In the genomic region with DNA sequence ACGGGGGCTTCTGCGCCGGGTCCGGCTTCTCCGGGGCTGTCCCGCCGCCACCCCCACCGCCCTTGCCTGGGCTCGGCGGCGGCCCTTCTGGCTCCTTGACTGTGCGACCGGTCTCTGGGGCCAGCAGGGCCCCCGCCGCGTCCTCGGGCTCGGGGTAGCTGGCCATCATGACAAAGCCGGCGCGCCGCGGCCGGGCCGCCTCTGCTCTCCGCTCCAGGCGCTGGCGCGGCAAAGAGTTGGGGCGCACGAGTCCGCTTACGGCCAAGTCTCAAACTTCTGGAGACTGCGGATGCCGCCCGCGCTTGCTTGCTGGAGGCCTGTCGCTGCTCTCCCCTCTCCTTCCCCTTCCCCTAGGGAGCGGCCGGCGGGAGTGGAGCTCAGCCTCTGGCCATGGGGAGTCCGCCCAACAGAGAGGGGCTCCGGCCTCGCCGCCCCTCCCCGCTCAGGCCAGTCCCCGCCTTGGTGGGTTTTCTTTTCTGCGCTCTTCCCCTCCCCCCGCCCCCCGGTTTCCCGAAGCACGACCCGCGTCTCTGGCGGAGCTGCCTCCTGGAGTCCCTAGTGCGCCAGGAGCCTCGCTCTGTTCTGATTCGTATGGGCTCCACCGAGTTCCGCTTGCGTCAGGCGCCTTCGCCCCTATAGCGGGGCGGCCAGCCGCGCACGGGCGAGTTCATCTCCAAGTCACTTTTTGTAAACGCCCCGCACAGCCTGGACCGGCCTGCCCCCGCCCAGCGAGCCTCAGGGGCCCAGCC, we compare ENCODE assay signal across 1 cellular context.
TF ChIP-seq lines count a peak whose summit lies in the region.

A gene (minus strand): TSS at position 584 of the 749 bp plus-strand sequence. CDS start 415 bp downstream, at position 169.
A gene (plus strand): TSS at position 664 of the 749 bp plus-strand sequence. CDS start 148 bp downstream, outside the sequence.

TF ChIP-seq in K562, 482 proteins besides CTCF, POLR2A, EP300 and RAD21 (continues in another document):
- TF ChIP-seq NFIX (CRISPR knock-in tag; IDR thresholded peaks at IDR 0.05; ENCODE audit: low read depth) (no peak), SAP30 (IDR thresholded peaks at IDR 0.05; ENCODE audit: borderline replicate concordance, insufficient read depth, low read depth, low read length, poor library complexity, severe bottlenecking) (peak; percentile 37), TAF1 (IDR thresholded peaks at IDR 0.05; ENCODE audit: control insufficient read depth, extremely low read depth, insufficient read depth, low read length, severe bottlenecking) (peak; percentile 73), CBX5 (IDR thresholded peaks at IDR 0.05; ENCODE audit: borderline replicate concordance, low read depth) (no peak), TEAD2 (tag; IDR thresholded peaks at IDR 0.05) (no peak), ZNF143 (CRISPR knock-in tag; IDR thresholded peaks at IDR 0.05) (no peak), HNRNPH1 (optimal IDR thresholded peaks at IDR 0.05; ENCODE audit: low read depth, low read length) (no peak), ATF1 (CRISPR knock-in tag; IDR thresholded peaks at IDR 0.05) (no peak), ATF1 (tag; IDR thresholded peaks at IDR 0.05) (peak; percentile 77), SMAD1 (IDR thresholded peaks at IDR 0.05; ENCODE audit: low read depth, low read length, partially characterized antibody) (peak; percentile 50), RFX7 (CRISPR knock-in tag; IDR thresholded peaks at IDR 0.05) (no peak), HNRNPK (IDR thresholded peaks at IDR 0.05; ENCODE audit: low read depth, low read length, poor library complexity, severe bottlenecking) (no peak), SIN3A (IDR thresholded peaks at IDR 0.05; ENCODE audit: borderline replicate concordance in 2 of 2, control insufficient read depth in 1 of 2, low read depth in 2 of 2, low read length in 2 of 2) (no peak), ZNF239 (CRISPR knock-in tag; IDR thresholded peaks at IDR 0.05) (no peak), PCBP1 (IDR thresholded peaks at IDR 0.05; ENCODE audit: low read depth, low read length, poor library complexity, severe bottlenecking) (peak; percentile 66), BHLHE40 (IDR thresholded peaks at IDR 0.05; ENCODE audit: low read length) (peak; percentile 89), ZNF785 (CRISPR knock-in tag; IDR thresholded peaks at IDR 0.05) (no peak), CREB1 (IDR thresholded peaks at IDR 0.05) (0 out of 2 replicates have a peak, but pooled peaks have one; percentile 13), CREB1 (CRISPR knock-in tag; IDR thresholded peaks at IDR 0.05) (no peak), SIN3B (IDR thresholded peaks at IDR 0.05; ENCODE audit: low read depth) (no peak), PRPF4 (IDR thresholded peaks at IDR 0.05; ENCODE audit: insufficient read depth, low read depth, low read length, poor library complexity, severe bottlenecking) (peak; percentile 50), SMAD4 (CRISPR knock-in tag; conservative IDR thresholded peaks at IDR 0.05) (peak; percentile 2; the same call in 1 of the 2 replicates), MAFF (IDR thresholded peaks at IDR 0.05; ENCODE audit: low read length) (no peak), HNRNPLL (IDR thresholded peaks at IDR 0.05; ENCODE audit: low read depth, low read length, poor library complexity, severe bottlenecking) (peak; percentile 70), SRSF9 (IDR thresholded peaks at IDR 0.05; ENCODE audit: borderline replicate concordance, low read depth, low read length) (no peak), ZFPM2 (CRISPR knock-in tag; IDR thresholded peaks at IDR 0.05) (no peak), MCM7 (IDR thresholded peaks at IDR 0.05) (no peak), ARHGAP35 (IDR thresholded peaks at IDR 0.05; ENCODE audit: partially characterized antibody) (no peak)
- TF ChIP-seq, protein P1, sequence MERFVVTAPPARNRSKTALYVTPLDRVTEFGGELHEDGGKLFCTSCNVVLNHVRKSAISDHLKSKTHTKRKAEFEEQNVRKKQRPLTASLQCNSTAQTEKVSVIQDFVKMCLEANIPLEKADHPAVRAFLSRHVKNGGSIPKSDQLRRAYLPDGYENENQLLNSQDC (CRISPR knock-in tag; IDR thresholded peaks at IDR 0.05): no peak
- TF ChIP-seq, protein P2, sequence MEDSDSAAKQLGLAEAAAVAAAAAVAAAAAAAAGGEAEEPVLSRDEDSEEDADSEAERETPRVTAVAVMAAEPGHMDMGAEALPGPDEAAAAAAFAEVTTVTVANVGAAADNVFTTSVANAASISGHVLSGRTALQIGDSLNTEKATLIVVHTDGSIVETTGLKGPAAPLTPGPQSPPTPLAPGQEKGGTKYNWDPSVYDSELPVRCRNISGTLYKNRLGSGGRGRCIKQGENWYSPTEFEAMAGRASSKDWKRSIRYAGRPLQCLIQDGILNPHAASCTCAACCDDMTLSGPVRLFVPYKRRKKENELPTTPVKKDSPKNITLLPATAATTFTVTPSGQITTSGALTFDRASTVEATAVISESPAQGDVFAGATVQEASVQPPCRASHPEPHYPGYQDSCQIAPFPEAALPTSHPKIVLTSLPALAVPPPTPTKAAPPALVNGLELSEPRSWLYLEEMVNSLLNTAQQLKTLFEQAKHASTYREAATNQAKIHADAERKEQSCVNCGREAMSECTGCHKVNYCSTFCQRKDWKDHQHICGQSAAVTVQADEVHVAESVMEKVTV (CRISPR knock-in tag; IDR thresholded peaks at IDR 0.05): no peak
- TF ChIP-seq, protein P3, sequence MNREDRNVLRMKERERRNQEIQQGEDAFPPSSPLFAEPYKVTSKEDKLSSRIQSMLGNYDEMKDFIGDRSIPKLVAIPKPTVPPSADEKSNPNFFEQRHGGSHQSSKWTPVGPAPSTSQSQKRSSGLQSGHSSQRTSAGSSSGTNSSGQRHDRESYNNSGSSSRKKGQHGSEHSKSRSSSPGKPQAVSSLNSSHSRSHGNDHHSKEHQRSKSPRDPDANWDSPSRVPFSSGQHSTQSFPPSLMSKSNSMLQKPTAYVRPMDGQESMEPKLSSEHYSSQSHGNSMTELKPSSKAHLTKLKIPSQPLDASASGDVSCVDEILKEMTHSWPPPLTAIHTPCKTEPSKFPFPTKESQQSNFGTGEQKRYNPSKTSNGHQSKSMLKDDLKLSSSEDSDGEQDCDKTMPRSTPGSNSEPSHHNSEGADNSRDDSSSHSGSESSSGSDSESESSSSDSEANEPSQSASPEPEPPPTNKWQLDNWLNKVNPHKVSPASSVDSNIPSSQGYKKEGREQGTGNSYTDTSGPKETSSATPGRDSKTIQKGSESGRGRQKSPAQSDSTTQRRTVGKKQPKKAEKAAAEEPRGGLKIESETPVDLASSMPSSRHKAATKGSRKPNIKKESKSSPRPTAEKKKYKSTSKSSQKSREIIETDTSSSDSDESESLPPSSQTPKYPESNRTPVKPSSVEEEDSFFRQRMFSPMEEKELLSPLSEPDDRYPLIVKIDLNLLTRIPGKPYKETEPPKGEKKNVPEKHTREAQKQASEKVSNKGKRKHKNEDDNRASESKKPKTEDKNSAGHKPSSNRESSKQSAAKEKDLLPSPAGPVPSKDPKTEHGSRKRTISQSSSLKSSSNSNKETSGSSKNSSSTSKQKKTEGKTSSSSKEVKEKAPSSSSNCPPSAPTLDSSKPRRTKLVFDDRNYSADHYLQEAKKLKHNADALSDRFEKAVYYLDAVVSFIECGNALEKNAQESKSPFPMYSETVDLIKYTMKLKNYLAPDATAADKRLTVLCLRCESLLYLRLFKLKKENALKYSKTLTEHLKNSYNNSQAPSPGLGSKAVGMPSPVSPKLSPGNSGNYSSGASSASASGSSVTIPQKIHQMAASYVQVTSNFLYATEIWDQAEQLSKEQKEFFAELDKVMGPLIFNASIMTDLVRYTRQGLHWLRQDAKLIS (CRISPR knock-in tag; IDR thresholded peaks at IDR 0.05): 0 out of 2 replicates have a peak, but pooled peaks have one; percentile 14
- TF ChIP-seq, protein P4, sequence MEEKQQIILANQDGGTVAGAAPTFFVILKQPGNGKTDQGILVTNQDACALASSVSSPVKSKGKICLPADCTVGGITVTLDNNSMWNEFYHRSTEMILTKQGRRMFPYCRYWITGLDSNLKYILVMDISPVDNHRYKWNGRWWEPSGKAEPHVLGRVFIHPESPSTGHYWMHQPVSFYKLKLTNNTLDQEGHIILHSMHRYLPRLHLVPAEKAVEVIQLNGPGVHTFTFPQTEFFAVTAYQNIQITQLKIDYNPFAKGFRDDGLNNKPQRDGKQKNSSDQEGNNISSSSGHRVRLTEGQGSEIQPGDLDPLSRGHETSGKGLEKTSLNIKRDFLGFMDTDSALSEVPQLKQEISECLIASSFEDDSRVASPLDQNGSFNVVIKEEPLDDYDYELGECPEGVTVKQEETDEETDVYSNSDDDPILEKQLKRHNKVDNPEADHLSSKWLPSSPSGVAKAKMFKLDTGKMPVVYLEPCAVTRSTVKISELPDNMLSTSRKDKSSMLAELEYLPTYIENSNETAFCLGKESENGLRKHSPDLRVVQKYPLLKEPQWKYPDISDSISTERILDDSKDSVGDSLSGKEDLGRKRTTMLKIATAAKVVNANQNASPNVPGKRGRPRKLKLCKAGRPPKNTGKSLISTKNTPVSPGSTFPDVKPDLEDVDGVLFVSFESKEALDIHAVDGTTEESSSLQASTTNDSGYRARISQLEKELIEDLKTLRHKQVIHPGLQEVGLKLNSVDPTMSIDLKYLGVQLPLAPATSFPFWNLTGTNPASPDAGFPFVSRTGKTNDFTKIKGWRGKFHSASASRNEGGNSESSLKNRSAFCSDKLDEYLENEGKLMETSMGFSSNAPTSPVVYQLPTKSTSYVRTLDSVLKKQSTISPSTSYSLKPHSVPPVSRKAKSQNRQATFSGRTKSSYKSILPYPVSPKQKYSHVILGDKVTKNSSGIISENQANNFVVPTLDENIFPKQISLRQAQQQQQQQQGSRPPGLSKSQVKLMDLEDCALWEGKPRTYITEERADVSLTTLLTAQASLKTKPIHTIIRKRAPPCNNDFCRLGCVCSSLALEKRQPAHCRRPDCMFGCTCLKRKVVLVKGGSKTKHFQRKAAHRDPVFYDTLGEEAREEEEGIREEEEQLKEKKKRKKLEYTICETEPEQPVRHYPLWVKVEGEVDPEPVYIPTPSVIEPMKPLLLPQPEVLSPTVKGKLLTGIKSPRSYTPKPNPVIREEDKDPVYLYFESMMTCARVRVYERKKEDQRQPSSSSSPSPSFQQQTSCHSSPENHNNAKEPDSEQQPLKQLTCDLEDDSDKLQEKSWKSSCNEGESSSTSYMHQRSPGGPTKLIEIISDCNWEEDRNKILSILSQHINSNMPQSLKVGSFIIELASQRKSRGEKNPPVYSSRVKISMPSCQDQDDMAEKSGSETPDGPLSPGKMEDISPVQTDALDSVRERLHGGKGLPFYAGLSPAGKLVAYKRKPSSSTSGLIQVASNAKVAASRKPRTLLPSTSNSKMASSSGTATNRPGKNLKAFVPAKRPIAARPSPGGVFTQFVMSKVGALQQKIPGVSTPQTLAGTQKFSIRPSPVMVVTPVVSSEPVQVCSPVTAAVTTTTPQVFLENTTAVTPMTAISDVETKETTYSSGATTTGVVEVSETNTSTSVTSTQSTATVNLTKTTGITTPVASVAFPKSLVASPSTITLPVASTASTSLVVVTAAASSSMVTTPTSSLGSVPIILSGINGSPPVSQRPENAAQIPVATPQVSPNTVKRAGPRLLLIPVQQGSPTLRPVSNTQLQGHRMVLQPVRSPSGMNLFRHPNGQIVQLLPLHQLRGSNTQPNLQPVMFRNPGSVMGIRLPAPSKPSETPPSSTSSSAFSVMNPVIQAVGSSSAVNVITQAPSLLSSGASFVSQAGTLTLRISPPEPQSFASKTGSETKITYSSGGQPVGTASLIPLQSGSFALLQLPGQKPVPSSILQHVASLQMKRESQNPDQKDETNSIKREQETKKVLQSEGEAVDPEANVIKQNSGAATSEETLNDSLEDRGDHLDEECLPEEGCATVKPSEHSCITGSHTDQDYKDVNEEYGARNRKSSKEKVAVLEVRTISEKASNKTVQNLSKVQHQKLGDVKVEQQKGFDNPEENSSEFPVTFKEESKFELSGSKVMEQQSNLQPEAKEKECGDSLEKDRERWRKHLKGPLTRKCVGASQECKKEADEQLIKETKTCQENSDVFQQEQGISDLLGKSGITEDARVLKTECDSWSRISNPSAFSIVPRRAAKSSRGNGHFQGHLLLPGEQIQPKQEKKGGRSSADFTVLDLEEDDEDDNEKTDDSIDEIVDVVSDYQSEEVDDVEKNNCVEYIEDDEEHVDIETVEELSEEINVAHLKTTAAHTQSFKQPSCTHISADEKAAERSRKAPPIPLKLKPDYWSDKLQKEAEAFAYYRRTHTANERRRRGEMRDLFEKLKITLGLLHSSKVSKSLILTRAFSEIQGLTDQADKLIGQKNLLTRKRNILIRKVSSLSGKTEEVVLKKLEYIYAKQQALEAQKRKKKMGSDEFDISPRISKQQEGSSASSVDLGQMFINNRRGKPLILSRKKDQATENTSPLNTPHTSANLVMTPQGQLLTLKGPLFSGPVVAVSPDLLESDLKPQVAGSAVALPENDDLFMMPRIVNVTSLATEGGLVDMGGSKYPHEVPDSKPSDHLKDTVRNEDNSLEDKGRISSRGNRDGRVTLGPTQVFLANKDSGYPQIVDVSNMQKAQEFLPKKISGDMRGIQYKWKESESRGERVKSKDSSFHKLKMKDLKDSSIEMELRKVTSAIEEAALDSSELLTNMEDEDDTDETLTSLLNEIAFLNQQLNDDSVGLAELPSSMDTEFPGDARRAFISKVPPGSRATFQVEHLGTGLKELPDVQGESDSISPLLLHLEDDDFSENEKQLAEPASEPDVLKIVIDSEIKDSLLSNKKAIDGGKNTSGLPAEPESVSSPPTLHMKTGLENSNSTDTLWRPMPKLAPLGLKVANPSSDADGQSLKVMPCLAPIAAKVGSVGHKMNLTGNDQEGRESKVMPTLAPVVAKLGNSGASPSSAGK (IDR thresholded peaks at IDR 0.05): peak; percentile 72; the same call in 1 of the 2 replicates
- TF ChIP-seq, protein P5, sequence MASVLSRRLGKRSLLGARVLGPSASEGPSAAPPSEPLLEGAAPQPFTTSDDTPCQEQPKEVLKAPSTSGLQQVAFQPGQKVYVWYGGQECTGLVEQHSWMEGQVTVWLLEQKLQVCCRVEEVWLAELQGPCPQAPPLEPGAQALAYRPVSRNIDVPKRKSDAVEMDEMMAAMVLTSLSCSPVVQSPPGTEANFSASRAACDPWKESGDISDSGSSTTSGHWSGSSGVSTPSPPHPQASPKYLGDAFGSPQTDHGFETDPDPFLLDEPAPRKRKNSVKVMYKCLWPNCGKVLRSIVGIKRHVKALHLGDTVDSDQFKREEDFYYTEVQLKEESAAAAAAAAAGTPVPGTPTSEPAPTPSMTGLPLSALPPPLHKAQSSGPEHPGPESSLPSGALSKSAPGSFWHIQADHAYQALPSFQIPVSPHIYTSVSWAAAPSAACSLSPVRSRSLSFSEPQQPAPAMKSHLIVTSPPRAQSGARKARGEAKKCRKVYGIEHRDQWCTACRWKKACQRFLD (CRISPR knock-in tag; IDR thresholded peaks at IDR 0.05): peak; percentile 42; the same call in 1 of the 2 replicates
- TF ChIP-seq, protein P6, sequence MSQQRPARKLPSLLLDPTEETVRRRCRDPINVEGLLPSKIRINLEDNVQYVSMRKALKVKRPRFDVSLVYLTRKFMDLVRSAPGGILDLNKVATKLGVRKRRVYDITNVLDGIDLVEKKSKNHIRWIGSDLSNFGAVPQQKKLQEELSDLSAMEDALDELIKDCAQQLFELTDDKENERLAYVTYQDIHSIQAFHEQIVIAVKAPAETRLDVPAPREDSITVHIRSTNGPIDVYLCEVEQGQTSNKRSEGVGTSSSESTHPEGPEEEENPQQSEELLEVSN (IDR thresholded peaks at IDR 0.05; ENCODE audit: borderline replicate concordance in 1 of 2, extremely low read depth in 1 of 2, insufficient read depth in 1 of 2, insufficient read length in 1 of 2, low read depth in 1 of 2, low read length in 1 of 2, poor library complexity in 1 of 2, severe bottlenecking in 1 of 2): peak; percentile 27 to 66
